Comparison of ENCODE assay signal across 12 cellular contexts in genomic region chr7:116165717-116166116, GRCh38. TPM values are rescaled to one million over a fixed set of nuclear protein-coding genes. Genes with fewer than 3 reads are reported as not detected.
DNase-seq lines count a peak whose midpoint lies in the region; ATAC-seq lines count a peak whose summit lies in the region.
"Had no signal": no experiment of that assay in that cellular context is flagged by ENCODE, and none has a peak within 500 bp of the region (broad histone marks: within the 10 kb centered on the region; RNA-seq: fewer than 3 reads in every experiment).

No MANE protein-coding gene starts in this region.

- H3K4me3 ChIP-seq in Karpas-422 (ENCODE audit: low read length), result no peak overlapping the region
- H3K4me3 ChIP-seq in skeletal muscle tissue (ENCODE audit: low read length in 3 of 3), result no peak overlapping the region
- H3K4me3 ChIP-seq in SJCRH30, result no peak overlapping the region

- H3K79me2 ChIP-seq in Karpas-422 (ENCODE audit: low read length), result no peaks in the 10 kb centered on the region

- H3K9me3 ChIP-seq in Karpas-422 (ENCODE audit: low read length) (no peaks in the 10 kb centered on the region), skeletal muscle tissue (ENCODE audit: control insufficient read depth in 3 of 3, low read length in 3 of 3) (no peaks in the 10 kb centered on the region), SJCRH30 (replicated peaks) (no peaks in the 10 kb centered on the region)

- no peak overlapping the region for H3K9ac ChIP-seq in Karpas-422 (ENCODE audit: low read length)
- no peak overlapping the region for H3K9ac ChIP-seq in skeletal muscle tissue (ENCODE audit: low read depth in 1 of 3, low read length in 3 of 3)

- no peaks in the 10 kb centered on the region for H3K9me2 ChIP-seq in Karpas-422 (replicated peaks; ENCODE audit: insufficient read depth, low read length)

- no peaks in the 10 kb centered on the region for H4K20me1 ChIP-seq in Karpas-422 (ENCODE audit: insufficient read depth, low read depth, low read length)

- no peak overlapping the region for H3K27ac ChIP-seq in Karpas-422 (ENCODE audit: low read length)
- peak overlapping the region; percentile 8 for H3K27ac ChIP-seq in skeletal muscle tissue (ENCODE audit: low read depth, low read length)
- H3K27ac ChIP-seq in SJCRH30, result no peak overlapping the region

- H3K4me1 ChIP-seq in Karpas-422 (ENCODE audit: low read length) (peaks cover 10% of the 10 kb centered on the region), skeletal muscle tissue (ENCODE audit: control insufficient read depth in 3 of 3, insufficient read depth in 3 of 3, low read length in 3 of 3) (no peaks in the 10 kb centered on the region), SJCRH30 (no peaks in the 10 kb centered on the region)

- DNase-seq in Karpas-422 (peak; percentile 55), GOT3 (lab: John Stamatoyannopoulos, UW) (no peak), SJCRH30 (no peak), GM03348 (ENCODE audit: low spot score) (no peak)
- no peak for DNase-seq in stimulated activated naive CD4-positive, alpha-beta T cell (lab: John Stamatoyannopoulos, UW)
- DNase-seq: activated CD4-positive, alpha-beta T cell treated with anti-CD3 and anti-CD28 coated beads, Interleukin-2, amount 10 ng/mL, durations not matched to agents 7 days and 5 days; anterior cingulate cortex; stimulated activated naive CD8-positive, alpha-beta T cell treated with anti-CD3 and anti-CD28 coated beads, Interleukin-15, Interleukin-2, amounts not matched to agents 100 U/mL and 50 U/mL, for 24 hours had no signal

- no peak overlapping the region for H2AFZ ChIP-seq in Karpas-422 (ENCODE audit: low read length)

- no peaks in the 10 kb centered on the region for H3K36me3 ChIP-seq in Karpas-422 (ENCODE audit: insufficient read depth, low read length)
- no peaks in the 10 kb centered on the region for H3K36me3 ChIP-seq in skeletal muscle tissue (ENCODE audit: control insufficient read depth in 3 of 3, insufficient read depth in 3 of 3, low read length in 3 of 3)
- no peaks in the 10 kb centered on the region for H3K36me3 ChIP-seq in SJCRH30

- no peak overlapping the region for H3K4me2 ChIP-seq in Karpas-422 (ENCODE audit: low read depth, low read length, poor library complexity, severe bottlenecking)

- ATAC-seq in GM19043 (IDR thresholded peaks at IDR 0.05; ENCODE audit: low read depth, unreplicated experiment) (peak; percentile 46), HG02840 (IDR thresholded peaks at IDR 0.05; ENCODE audit: low FRiP score, unreplicated experiment) (peak; percentile 56)
- ATAC-seq: left lobe of liver; stimulated activated naive CD8-positive, alpha-beta T cell treated with anti-CD3 and anti-CD28 coated beads, Interleukin-15, Interleukin-2, amounts not matched to agents 100 U/mL and 50 U/mL, for 24 hours had no signal

- no peaks in the 10 kb centered on the region for H3K27me3 ChIP-seq in Karpas-422 (ENCODE audit: low read length)
- H3K27me3 ChIP-seq in skeletal muscle tissue (ENCODE audit: control insufficient read depth in 3 of 3, insufficient read depth in 3 of 3, low read length in 3 of 3), result peaks cover 0 to 2% (median 0%) of the 10 kb centered on the region in 3 donors
- H3K27me3 ChIP-seq in SJCRH30, result no peaks in the 10 kb centered on the region

RNA-seq across cellular contexts. Expression of gene TES, which starts 44.6 kb away (rescaled TPM):
- total RNA-seq in Karpas-422 (2014; rRNA removed; shearing (Covaris generic); ENCODE audit: low replicate concordance), result not detected in 2 replicates
- 33.9 TPM for total RNA-seq in skeletal muscle tissue
- 20.6 and 20.8 TPM in 2 replicates for total RNA-seq in SJCRH30 (2014; rRNA removed; shearing (Covaris generic))

Comparison
In these comparisons a context has a peak if more than half of its experiments do, and no peak if none do; other contexts are left out.
1. RNA of gene TES, which starts 44.6 kb away (total RNA-seq): 33.9 TPM in skeletal muscle tissue (single experiment) and 20.6 to 20.8 TPM in SJCRH30; not detected in Karpas-422; every median in the first group is over 10 times any median in the second.